ENCODE assay signal across 18 cellular contexts in the genomic region with DNA sequence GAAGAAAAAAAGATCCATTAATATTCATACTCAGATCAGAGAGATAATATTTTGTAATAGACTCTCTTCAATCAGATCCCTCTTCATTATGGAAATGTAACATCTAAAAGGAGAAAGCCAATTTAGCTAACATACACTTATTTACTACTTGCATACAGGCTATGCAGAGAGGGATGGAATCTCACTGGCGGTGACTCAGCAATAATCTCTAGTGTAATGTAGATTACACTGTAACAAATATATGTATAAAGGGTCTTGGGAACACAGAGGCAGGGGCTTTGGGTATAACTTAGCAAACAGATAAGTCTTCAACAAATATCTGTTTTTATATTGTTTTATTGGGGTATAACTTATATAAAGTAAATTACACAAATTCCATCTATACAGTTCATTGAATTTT.
DNase-seq lines count a peak whose midpoint lies in the region; ATAC-seq, FAIRE-seq and TF ChIP-seq lines count a peak whose summit lies in the region.
"Had no signal": no experiment of that assay in that cellular context is flagged by ENCODE, and none has a peak within 500 bp of the region (broad histone marks: within the 10 kb centered on the region; RNA-seq: fewer than 3 reads in every experiment).

No MANE protein-coding gene starts in this region.

- H3K79me2 ChIP-seq in GM23248 (ENCODE audit: insufficient read depth) (no peaks in the 10 kb centered on the region), mesendoderm (ENCODE audit: control insufficient read depth, insufficient read depth, low read length) (no peaks in the 10 kb centered on the region)

- no peak overlapping the region for H4K5ac ChIP-seq in mesendoderm (ENCODE audit: low read length)

- H3K79me1 ChIP-seq in mesendoderm (ENCODE audit: low read length) = no peaks in the 10 kb centered on the region

- in situ Hi-C loops in GM23248 (cut with MboI) = no loop called here

- H3K9ac ChIP-seq in GM23248 (no peak overlapping the region), mesendoderm (ENCODE audit: low read length) (no peak overlapping the region)

- H3F3A ChIP-seq in GM23248 (ENCODE audit: insufficient read depth) = 0 out of 2 replicates have a peak, but pooled peaks cover 9% of the 10 kb centered on the region

- no peak overlapping the region for H2BK120ac ChIP-seq in mesendoderm (ENCODE audit: low read depth, low read length)

- H4K20me1 ChIP-seq in GM23248 (ENCODE audit: insufficient read depth) = no peaks in the 10 kb centered on the region

- no peak overlapping the region for H2BK5ac ChIP-seq in mesendoderm (ENCODE audit: low read length)

- no peak for ATAC-seq in HG03565 (IDR thresholded peaks at IDR 0.05; ENCODE audit: unreplicated experiment)
- no peak for ATAC-seq in HG02970 (IDR thresholded peaks at IDR 0.05; ENCODE audit: low FRiP score, unreplicated experiment)

- H3K36me3 ChIP-seq in GM23248 (ENCODE audit: low read depth) (no peaks in the 10 kb centered on the region), bronchial epithelial cell (ENCODE audit: control insufficient read depth, insufficient read depth, low read length) (no peaks in the 10 kb centered on the region), mesendoderm (ENCODE audit: control insufficient read depth, insufficient read depth, low read length) (peaks cover 2% of the 10 kb centered on the region), ascending aorta (peaks cover 0 to 8% of the 10 kb centered on the region in 2 donors)
- H3K36me3 ChIP-seq: tibial nerve had no signal

- TF ChIP-seq CTCF in bronchial epithelial cell (IDR thresholded peaks at IDR 0.05; ENCODE audit: insufficient read depth, low read length, severe bottlenecking) (no peak), ascending aorta (IDR thresholded peaks at IDR 0.05) (no peak)

- H4K8ac ChIP-seq in mesendoderm (ENCODE audit: low read depth, low read length) = no peak overlapping the region

- no peak overlapping the region for H3K18ac ChIP-seq in mesendoderm (ENCODE audit: low read length)

- no peak overlapping the region for H3K56ac ChIP-seq in mesendoderm (ENCODE audit: low read length)

- H3K9me2 ChIP-seq in GM23248 (ENCODE audit: insufficient read depth) = no peaks in the 10 kb centered on the region

- no peak overlapping the region for H2BK15ac ChIP-seq in mesendoderm (replicated peaks; ENCODE audit: low read depth)

- no peak overlapping the region for H2AK5ac ChIP-seq in mesendoderm (ENCODE audit: low read length)

- H3K9me3 ChIP-seq in GM23248 (ENCODE audit: low read depth) = no peaks in the 10 kb centered on the region
- H3K9me3 ChIP-seq in ascending aorta = no peaks in the 10 kb centered on the region
- H3K9me3 ChIP-seq: tibial nerve had no signal

- H3K23ac ChIP-seq in mesendoderm (ENCODE audit: low read length) = no peak overlapping the region

- FAIRE-seq in bronchial epithelial cell (lab: Jason Lieb, UNC) = no peak

- WGBS in GM23248 (ENCODE audit: low coverage in 1 of 2, low lambda C conversion rate in 2 of 2, missing lambda C conversion rate in 2 of 2), 2 experiments = 97 to 100% methylated on average over 1 of the region's 1 CpG
- WGBS in mesendoderm (ENCODE audit: extremely low coverage, insufficient coverage, low lambda C conversion rate) = no CpG with 5 or more reads among the region's 1 CpG

- DNase-seq in GM23248 (peak; percentile 42), NCI-H226 (peak; percentile 48), bronchial epithelial cell (ENCODE audit: low read depth) (peak; percentile 21), mesendoderm (peak; percentile 51), HPDE6-E6E7 (ENCODE audit: extremely low spot score) (no peak), ascending aorta (ENCODE audit: low spot score in 2 of 2) (no peak)
- DNase-seq: activated T-cell treated with anti-CD3 and anti-CD28 coated beads for 4 hours; C1 segment of cervical spinal cord; central memory CD4-positive, alpha-beta T cell; DMS79 treated with DMSO at 0.1 percent for 48 hours; effector CD8-positive, alpha-beta T cell; hypothalamus; Karpas-422; left cardiac atrium; NCI-H1105 had no signal

- no peak overlapping the region for H2AFZ ChIP-seq in GM23248

- H3K27me3 ChIP-seq in GM23248 (replicated peaks; ENCODE audit: insufficient read depth) (no peaks in the 10 kb centered on the region), bronchial epithelial cell (ENCODE audit: control insufficient read depth, insufficient read depth, low read length) (no peaks in the 10 kb centered on the region), mesendoderm (ENCODE audit: insufficient read depth, low read length, poor library complexity) (no peaks in the 10 kb centered on the region), ascending aorta (no peaks in the 10 kb centered on the region)
- H3K27me3 ChIP-seq: tibial nerve had no signal

- H3K4ac ChIP-seq in mesendoderm (ENCODE audit: low read depth, low read length) = no peak overlapping the region

- intact Hi-C loops in ascending aorta (cut with DNase I) = no loop called here

- no peak overlapping the region for H3K4me2 ChIP-seq in GM23248 (ENCODE audit: unreplicated experiment)
- H3K4me2 ChIP-seq in mesendoderm (ENCODE audit: low read length) = no peak overlapping the region

- no peak overlapping the region for H3K4me3 ChIP-seq in GM23248
- no peak overlapping the region for H3K4me3 ChIP-seq in bronchial epithelial cell (ENCODE audit: low read depth, low read length)
- H3K4me3 ChIP-seq in mesendoderm (ENCODE audit: low read length) = no peak overlapping the region
- no peak overlapping the region for H3K4me3 ChIP-seq in ascending aorta
- H3K4me3 ChIP-seq: tibial nerve had no signal

- H3K27ac ChIP-seq in GM23248 (no peak overlapping the region), mesendoderm (ENCODE audit: low read depth, low read length) (no peak overlapping the region), ascending aorta (no peak overlapping the region)

- H3K4me1 ChIP-seq in GM23248 (ENCODE audit: insufficient read depth) (peaks cover 20% of the 10 kb centered on the region), mesendoderm (ENCODE audit: control insufficient read depth, low read depth, low read length) (peaks cover 3% of the 10 kb centered on the region), ascending aorta (peaks cover 0 to 7% of the 10 kb centered on the region in 2 donors)

Comparison
In these comparisons a context has a peak if more than half of its experiments do, and no peak if none do; other contexts are left out.
1. DNase-seq: peak in GM23248 (single experiment), NCI-H226 (single experiment), bronchial epithelial cell (single experiment) and mesendoderm (single experiment); none in HPDE6-E6E7 (single experiment) and ascending aorta (0 of 2).